Comparison of ENCODE assay signal across 21 cellular contexts in the genomic region with DNA sequence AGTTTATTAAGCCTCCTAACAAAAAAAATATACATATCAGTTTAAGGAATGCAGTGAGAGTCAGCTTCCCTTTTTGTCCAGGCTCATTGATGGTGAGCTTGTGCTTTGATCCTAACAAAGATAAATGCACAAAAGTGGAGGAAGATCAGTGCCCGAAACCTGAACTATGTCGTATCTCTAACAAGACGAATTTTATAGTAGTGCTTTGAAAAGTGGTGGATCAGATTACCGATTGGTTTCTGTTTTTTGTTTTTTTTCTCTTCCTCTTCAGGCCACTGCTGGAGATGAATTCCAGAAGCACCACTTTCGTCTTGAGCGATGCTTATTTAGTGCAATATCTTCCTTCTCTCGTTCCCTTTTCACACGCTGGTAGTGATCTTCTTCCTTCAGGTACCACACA.
DNase-seq lines count a peak whose midpoint lies in the region; ATAC-seq and TF ChIP-seq lines count a peak whose summit lies in the region.
"Had no signal": no experiment of that assay in that cellular context is flagged by ENCODE, and none has a peak within 500 bp of the region (broad histone marks: within the 10 kb centered on the region; RNA-seq: fewer than 3 reads in every experiment).

No MANE protein-coding gene starts in this region.

- H3K27ac ChIP-seq in neuronal stem cell (replicated peaks; ENCODE audit: low read length) (no peak overlapping the region), prostate gland (no peak overlapping the region)
- H3K27ac ChIP-seq: 22Rv1, Peyer's patch, SK-N-MC had no signal

- H3K4me1 ChIP-seq in neuronal stem cell (ENCODE audit: control insufficient read depth in 2 of 2, insufficient read depth in 1 of 2, low read depth in 1 of 2, low read length in 2 of 2) = peaks cover 0 to 7% of the 10 kb centered on the region in 2 donors
- no peaks in the 10 kb centered on the region for H3K4me1 ChIP-seq in prostate gland (replicated peaks)
- H3K4me1 ChIP-seq: Peyer's patch had no signal

- no peak overlapping the region for H3K4me2 ChIP-seq in neuronal stem cell (ENCODE audit: insufficient read depth, low read length, poor library complexity, severe bottlenecking)

- H2AFZ ChIP-seq in neuronal stem cell (ENCODE audit: low read length) = no peak overlapping the region

- peaks cover 33% of the 10 kb centered on the region for H3K4me1 Mint-ChIP-seq in WTC11

- H3K14ac ChIP-seq in neuronal stem cell (ENCODE audit: low read length) = peak overlapping the region; percentile 50

- no peak overlapping the region for H4K91ac ChIP-seq in neuronal stem cell (ENCODE audit: low read depth, low read length, poor library complexity)

- H2BK120ac ChIP-seq in neuronal stem cell (ENCODE audit: low read depth, low read length) = no peak overlapping the region

- no peak overlapping the region for H3K4ac ChIP-seq in neuronal stem cell (ENCODE audit: low read length)

- no peak for TF ChIP-seq POLR2A in prostate gland (IDR thresholded peaks at IDR 0.05)

- no peaks in the 10 kb centered on the region for H3K79me1 ChIP-seq in neuronal stem cell (ENCODE audit: low read depth, low read length)

- POLR2A ChIA-PET in WTC11 (lab: Charles Lee) = no interaction called here

- no peaks in the 10 kb centered on the region; the same call in 1 of the 2 replicates for H3K9me3 Mint-ChIP-seq in WTC11
- H3K9me3 Mint-ChIP-seq: H9 had no signal

- CTCF ChIA-PET in WTC11 (lab: Charles Lee) = no interaction called here

- H3K4me3 ChIP-seq in neuronal stem cell (ENCODE audit: low read length in 2 of 2) = no peak overlapping the region
- no peak overlapping the region for H3K4me3 ChIP-seq in prostate gland
- H3K4me3 ChIP-seq: Peyer's patch, SK-N-MC had no signal

- H2AK5ac ChIP-seq in neuronal stem cell (ENCODE audit: low read depth, low read length) = no peak overlapping the region

- peak overlapping the region; percentile 21 for H3K27ac Mint-ChIP-seq in WTC11
- H3K27ac Mint-ChIP-seq: H9 had no signal

- H3K9ac ChIP-seq in neuronal stem cell (ENCODE audit: low read depth, low read length, poor library complexity) = no peak overlapping the region

- no peak overlapping the region for H3K4me3 Mint-ChIP-seq in WTC11
- H3K4me3 Mint-ChIP-seq: H9 had no signal

- no peak for ATAC-seq in WTC11

- H3K36me3 Mint-ChIP-seq in WTC11 = peaks cover 2% of the 10 kb centered on the region

- TF ChIP-seq CTCF in WTC11 (IDR thresholded peaks at IDR 0.05) (no peak), prostate gland (IDR thresholded peaks at IDR 0.05) (no peak)

- H4K8ac ChIP-seq in neuronal stem cell (ENCODE audit: low read depth, low read length) = no peak overlapping the region

- H3K36me3 ChIP-seq in neuronal stem cell (replicated peaks in 1 of 2; ENCODE audit: control insufficient read depth in 2 of 2, insufficient read depth in 2 of 2, low read length in 2 of 2) (peaks cover 2 to 28% of the 10 kb centered on the region in 2 donors), prostate gland (no peaks in the 10 kb centered on the region)

- intact Hi-C loops in prostate gland (cut with DNase I) = no loop called here

- H3K23ac ChIP-seq in neuronal stem cell (ENCODE audit: low read depth, low read length, poor library complexity) = no peak overlapping the region

- no peak overlapping the region for H3K18ac ChIP-seq in neuronal stem cell (ENCODE audit: low read length)

- peaks cover 0 to 12% of the 10 kb centered on the region in 2 donors for H3K9me3 ChIP-seq in neuronal stem cell (replicated peaks in 1 of 2; ENCODE audit: control insufficient read depth in 2 of 2, insufficient read depth in 1 of 2, low read depth in 1 of 2, low read length in 2 of 2)
- no peaks in the 10 kb centered on the region for H3K9me3 ChIP-seq in prostate gland
- H3K9me3 ChIP-seq: Peyer's patch had no signal

- DNase-seq in NCI-H2171 treated with DMSO at 0.1 percent for 48 hours (lab: John Stamatoyannopoulos, UW) = peak; percentile 44
- DNase-seq in NCI-H2171 (lab: John Stamatoyannopoulos, UW) = no peak
- DNase-seq in WTC11 (ENCODE audit: low spot score) = no peak
- no peak for DNase-seq in neuronal stem cell (ENCODE audit: low spot score)
- DNase-seq in prostate gland (ENCODE audit: low spot score) = no peak
- no peak for DNase-seq in activated gamma-delta T cell (lab: John Stamatoyannopoulos, UW)
- DNase-seq in COLO668 (lab: John Stamatoyannopoulos, UW; ENCODE audit: unreplicated experiment) = no peak
- DNase-seq: ACHN, DMS153, DND-41, H9, MV-4-11, NCI-H1105, NCI-H1436 treated with DMSO at 0.1 percent for 48 hours, NCI-H187 treated with DMSO at 0.1 percent for 48 hours, NCI-H2227 treated with DMSO at 0.1 percent for 48 hours, NCI-H510A treated with DMSO at 0.1 percent for 48 hours, Peyer's patch, SHP77 treated with DMSO at 0.1 percent for 48 hours had no signal

- H3K27me3 ChIP-seq in neuronal stem cell (ENCODE audit: control insufficient read depth in 3 of 3, insufficient read depth in 3 of 3, low read depth in 1 of 3, low read length in 3 of 3) = no peaks in the 10 kb centered on the region
- H3K27me3 ChIP-seq in prostate gland (replicated peaks; ENCODE audit: insufficient read depth) = no peaks in the 10 kb centered on the region
- H3K27me3 ChIP-seq: Peyer's patch had no signal

- no peak overlapping the region for H2BK5ac ChIP-seq in neuronal stem cell (ENCODE audit: low read length)

- no peak overlapping the region for H2BK12ac ChIP-seq in neuronal stem cell (ENCODE audit: low read length)

- H3K27me3 Mint-ChIP-seq in WTC11 (ENCODE audit: low read depth) = no peaks in the 10 kb centered on the region

- no peak overlapping the region for H2BK15ac ChIP-seq in neuronal stem cell (ENCODE audit: low read length)

- no CpG with 5 or more reads among the region's 8 CpGs for WGBS in neuronal stem cell (ENCODE audit: extremely low coverage in 2 of 2, insufficient read length in 2 of 2, insufficient replicate concordance in 1 of 2), 2 donors
- WGBS in prostate gland = 38% methylated on average over 8 of the region's 8 CpGs

TF ChIP-seq in WTC11, 78 proteins besides CTCF, POLR2A, EP300 and RAD21:
- TF ChIP-seq ZNF317 (CRISPR knock-in tag; IDR thresholded peaks at IDR 0.05; ENCODE audit: borderline replicate concordance, low read depth) (no peak), GRHL2 (CRISPR knock-in tag; IDR thresholded peaks at IDR 0.05; ENCODE audit: insufficient replicate concordance, severe bottlenecking) (no peak), NR1H2 (CRISPR knock-in tag; IDR thresholded peaks at IDR 0.05) (no peak), SP1 (CRISPR knock-in tag; conservative IDR thresholded peaks at IDR 0.05) (no peak), RORB (CRISPR knock-in tag; IDR thresholded peaks at IDR 0.05) (no peak), MYBL2 (CRISPR knock-in tag; IDR thresholded peaks at IDR 0.05) (no peak), NFE2L1 (CRISPR knock-in tag; IDR thresholded peaks at IDR 0.05) (no peak), NR2C2 (CRISPR knock-in tag; IDR thresholded peaks at IDR 0.05) (no peak), ZNF263 (CRISPR knock-in tag; IDR thresholded peaks at IDR 0.05; ENCODE audit: low read depth) (no peak), SMAD3 (CRISPR knock-in tag; IDR thresholded peaks at IDR 0.05; ENCODE audit: borderline replicate concordance) (no peak), RELA (CRISPR knock-in tag; IDR thresholded peaks at IDR 0.05; ENCODE audit: borderline replicate concordance) (no peak), CBFB (CRISPR knock-in tag; IDR thresholded peaks at IDR 0.05; ENCODE audit: low read depth) (no peak)
- TF ChIP-seq, protein P1, sequence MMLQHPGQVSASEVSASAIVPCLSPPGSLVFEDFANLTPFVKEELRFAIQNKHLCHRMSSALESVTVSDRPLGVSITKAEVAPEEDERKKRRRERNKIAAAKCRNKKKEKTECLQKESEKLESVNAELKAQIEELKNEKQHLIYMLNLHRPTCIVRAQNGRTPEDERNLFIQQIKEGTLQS (CRISPR knock-in tag; conservative IDR thresholded peaks at IDR 0.05) = no peak
- TF ChIP-seq, protein P2, sequence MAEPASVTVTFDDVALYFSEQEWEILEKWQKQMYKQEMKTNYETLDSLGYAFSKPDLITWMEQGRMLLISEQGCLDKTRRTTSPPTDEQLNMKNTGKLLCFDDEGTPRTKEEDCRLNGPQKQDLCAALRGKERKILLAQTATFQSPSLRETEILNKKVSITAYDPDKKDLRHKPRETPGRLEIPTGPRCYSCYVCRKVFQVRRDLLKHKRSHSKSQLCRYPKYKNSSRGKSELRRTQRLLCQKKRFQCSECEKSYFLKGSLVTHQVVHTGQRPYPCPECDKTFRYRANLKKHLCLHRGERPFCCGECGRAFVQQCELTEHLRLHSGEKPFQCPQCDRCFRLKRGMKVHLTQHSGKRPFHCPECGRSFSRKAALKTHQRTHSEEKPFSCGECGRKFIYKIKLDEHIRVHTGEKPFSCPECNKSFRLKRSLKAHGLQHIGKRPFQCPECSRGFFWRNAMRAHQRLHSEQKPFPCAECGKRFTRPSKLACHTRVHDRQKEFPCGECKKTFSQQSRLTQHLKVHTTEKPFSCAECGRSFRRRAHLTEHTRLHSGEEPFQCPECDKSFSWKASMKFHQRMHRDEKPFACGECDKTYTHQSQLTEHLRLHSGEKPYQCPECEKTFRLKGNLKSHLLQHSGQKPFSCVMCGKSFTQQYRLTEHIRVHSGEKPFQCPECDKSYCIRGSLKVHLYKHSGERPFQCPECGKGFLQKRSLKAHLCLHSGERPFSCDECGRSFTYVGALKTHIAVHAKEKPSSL (CRISPR knock-in tag; conservative IDR thresholded peaks at IDR 0.05) = no peak
